In genomic region chr14:73591690-73592448, GRCh38 we compare ENCODE assay signal across 1 cellular context.
A peak's percentile ranks its signal among the peaks of the same experiment; 100 is the strongest.
TF ChIP-seq lines count a peak whose summit lies in the region.

TSS of gene ACOT4 (plus strand) at chr14:73591873. CDS start at chr14:73591960, 87 bp downstream.

TF ChIP-seq in GM12878, 131 proteins besides CTCF, POLR2A, EP300 and RAD21 (continued from another document):
- TF ChIP-seq ZBTB33 (IDR thresholded peaks at IDR 0.05) (no peak), USF2 (IDR thresholded peaks at IDR 0.05; ENCODE audit: borderline replicate concordance, low read depth, low read length) (no peak), NR2F1 (conservative IDR thresholded peaks at IDR 0.05) (peak; percentile 79), CBX5 (IDR thresholded peaks at IDR 0.05; ENCODE audit: low read depth) (no peak), POLR2AphosphoS5 (IDR thresholded peaks at IDR 0.05; ENCODE audit: low read length) (no peak), PKNOX1 (IDR thresholded peaks at IDR 0.05) (no peak), RELA (IDR thresholded peaks at IDR 0.05; ENCODE audit: borderline replicate concordance, partially characterized antibody) (no peak), ZNF384 (IDR thresholded peaks at IDR 0.05; ENCODE audit: borderline replicate concordance, low read depth, low read length) (no peak), SUZ12 (IDR thresholded peaks at IDR 0.05; ENCODE audit: unreplicated experiment) (no peak), PAX8 (IDR thresholded peaks at IDR 0.05) (no peak), SMC3 (IDR thresholded peaks at IDR 0.05; ENCODE audit: borderline replicate concordance, low read length) (0 out of 2 replicates have a peak, but pooled peaks have one; percentile 13), ZBTB40 (IDR thresholded peaks at IDR 0.05; ENCODE audit: borderline replicate concordance) (no peak; the same call in 1 of the 2 replicates), SREBF2 (IDR thresholded peaks at IDR 0.05; ENCODE audit: low read length) (no peak), ZBED1 (IDR thresholded peaks at IDR 0.05; ENCODE audit: borderline replicate concordance) (no peak), LARP7 (IDR thresholded peaks at IDR 0.05) (peak; percentile 68), TCF7 (IDR thresholded peaks at IDR 0.05; ENCODE audit: borderline replicate concordance) (no peak), JUND (IDR thresholded peaks at IDR 0.05; ENCODE audit: low read depth, low read length) (no peak), ETV6 (conservative IDR thresholded peaks at IDR 0.05 in 1 of 2, IDR thresholded peaks at IDR 0.05 in 1 of 2; ENCODE audit: borderline replicate concordance in 1 of 2, low read depth in 1 of 2) (no peak), ZNF274 (IDR thresholded peaks at IDR 0.05; ENCODE audit: insufficient read depth, insufficient read length) (no peak), HDAC2 (IDR thresholded peaks at IDR 0.05) (peak; percentile 70; the same call in 1 of the 2 replicates), EGR1 (IDR thresholded peaks at IDR 0.05; ENCODE audit: borderline replicate concordance in 1 of 2, low read depth in 2 of 2, low read length in 2 of 2) (no peak), POU2F2 (IDR thresholded peaks at IDR 0.05; ENCODE audit: borderline replicate concordance, low read depth, low read length) (no peak), ZNF207 (IDR thresholded peaks at IDR 0.05; ENCODE audit: borderline replicate concordance) (no peak), IRF4 (IDR thresholded peaks at IDR 0.05; ENCODE audit: low read depth, low read length) (no peak), DPF2 (IDR thresholded peaks at IDR 0.05) (peak; percentile 86; the same call in 1 of the 2 replicates), BCL3 (IDR thresholded peaks at IDR 0.05; ENCODE audit: borderline replicate concordance, insufficient read depth, low read depth, low read length, poor library complexity, severe bottlenecking) (no peak), MEF2A (IDR thresholded peaks at IDR 0.05; ENCODE audit: insufficient read depth, low read depth, low read length) (no peak), ZNF217 (IDR thresholded peaks at IDR 0.05) (peak; percentile 27; the same call in 1 of the 2 replicates), ZNF687 (IDR thresholded peaks at IDR 0.05) (peak; percentile 79; the same call in 1 of the 2 replicates), TCF3 (IDR thresholded peaks at IDR 0.05; ENCODE audit: borderline replicate concordance, insufficient read depth, low read depth, low read length) (no peak), ATF3 (IDR thresholded peaks at IDR 0.05; ENCODE audit: borderline replicate concordance, extremely low read depth, low read depth, low read length) (no peak), ZZZ3 (IDR thresholded peaks at IDR 0.05; ENCODE audit: control insufficient read depth, insufficient read length, low read depth) (no peak), ELK1 (IDR thresholded peaks at IDR 0.05; ENCODE audit: low read depth, low read length) (no peak), KAT2A (conservative IDR thresholded peaks at IDR 0.05; ENCODE audit: control insufficient read depth, low read depth, low read length) (no peak), WRNIP1 (IDR thresholded peaks at IDR 0.05; ENCODE audit: borderline replicate concordance, low read depth, low read length) (no peak), RB1 (IDR thresholded peaks at IDR 0.05; ENCODE audit: borderline replicate concordance) (peak; percentile 59; the same call in 1 of the 2 replicates), SMAD1 (IDR thresholded peaks at IDR 0.05; ENCODE audit: low read depth, partially characterized antibody) (no peak), SPI1 (IDR thresholded peaks at IDR 0.05; ENCODE audit: borderline replicate concordance, insufficient read depth, low read depth, low read length) (peak; percentile 48; the same call in 1 of the 2 replicates), JUNB (IDR thresholded peaks at IDR 0.05) (no peak), FOXK2 (IDR thresholded peaks at IDR 0.05) (no peak), MEF2B (IDR thresholded peaks at IDR 0.05; ENCODE audit: partially characterized antibody, poor library complexity, severe bottlenecking) (peak; percentile 69), KDM1A (IDR thresholded peaks at IDR 0.05; ENCODE audit: borderline replicate concordance) (no peak)
